1 cellular context compared by ENCODE assay signal in the genomic region with DNA sequence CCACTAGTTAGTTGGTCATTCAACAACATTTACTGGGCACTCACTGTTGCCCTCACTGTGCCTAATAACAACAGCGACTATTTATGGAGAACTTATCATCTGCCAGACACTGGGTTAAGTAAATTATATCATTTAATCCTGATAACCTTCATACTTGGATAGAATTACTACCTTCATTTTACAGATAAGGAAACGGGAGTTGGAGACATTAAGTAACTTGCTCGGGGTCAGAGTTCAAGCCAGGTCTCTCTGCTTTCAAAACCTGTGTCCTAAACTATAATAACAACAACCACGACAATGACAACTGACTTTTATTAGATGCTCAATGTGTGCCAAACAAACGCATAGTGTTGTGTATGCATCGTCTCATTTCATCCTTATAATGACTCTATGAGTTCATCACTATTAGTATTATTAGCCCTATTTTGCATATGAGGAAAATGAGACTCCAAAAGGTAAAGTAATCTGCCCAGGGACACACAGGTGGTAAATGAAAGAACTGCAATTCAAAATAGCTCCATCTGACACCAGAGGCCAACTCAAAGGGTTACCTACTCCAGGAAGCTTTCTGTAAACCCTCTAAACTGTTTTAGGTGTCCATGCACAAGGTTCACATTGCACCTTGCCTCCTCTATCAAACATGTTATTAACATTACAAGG.
TF ChIP-seq lines count a peak whose summit lies in the region.

No MANE protein-coding gene starts in this region.

TF ChIP-seq in WTC11, 78 proteins besides CTCF, POLR2A, EP300 and RAD21 (continued from another document):
- TF ChIP-seq, protein P1, sequence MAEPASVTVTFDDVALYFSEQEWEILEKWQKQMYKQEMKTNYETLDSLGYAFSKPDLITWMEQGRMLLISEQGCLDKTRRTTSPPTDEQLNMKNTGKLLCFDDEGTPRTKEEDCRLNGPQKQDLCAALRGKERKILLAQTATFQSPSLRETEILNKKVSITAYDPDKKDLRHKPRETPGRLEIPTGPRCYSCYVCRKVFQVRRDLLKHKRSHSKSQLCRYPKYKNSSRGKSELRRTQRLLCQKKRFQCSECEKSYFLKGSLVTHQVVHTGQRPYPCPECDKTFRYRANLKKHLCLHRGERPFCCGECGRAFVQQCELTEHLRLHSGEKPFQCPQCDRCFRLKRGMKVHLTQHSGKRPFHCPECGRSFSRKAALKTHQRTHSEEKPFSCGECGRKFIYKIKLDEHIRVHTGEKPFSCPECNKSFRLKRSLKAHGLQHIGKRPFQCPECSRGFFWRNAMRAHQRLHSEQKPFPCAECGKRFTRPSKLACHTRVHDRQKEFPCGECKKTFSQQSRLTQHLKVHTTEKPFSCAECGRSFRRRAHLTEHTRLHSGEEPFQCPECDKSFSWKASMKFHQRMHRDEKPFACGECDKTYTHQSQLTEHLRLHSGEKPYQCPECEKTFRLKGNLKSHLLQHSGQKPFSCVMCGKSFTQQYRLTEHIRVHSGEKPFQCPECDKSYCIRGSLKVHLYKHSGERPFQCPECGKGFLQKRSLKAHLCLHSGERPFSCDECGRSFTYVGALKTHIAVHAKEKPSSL (CRISPR knock-in tag; conservative IDR thresholded peaks at IDR 0.05), result no peak
- TF ChIP-seq, protein P2, sequence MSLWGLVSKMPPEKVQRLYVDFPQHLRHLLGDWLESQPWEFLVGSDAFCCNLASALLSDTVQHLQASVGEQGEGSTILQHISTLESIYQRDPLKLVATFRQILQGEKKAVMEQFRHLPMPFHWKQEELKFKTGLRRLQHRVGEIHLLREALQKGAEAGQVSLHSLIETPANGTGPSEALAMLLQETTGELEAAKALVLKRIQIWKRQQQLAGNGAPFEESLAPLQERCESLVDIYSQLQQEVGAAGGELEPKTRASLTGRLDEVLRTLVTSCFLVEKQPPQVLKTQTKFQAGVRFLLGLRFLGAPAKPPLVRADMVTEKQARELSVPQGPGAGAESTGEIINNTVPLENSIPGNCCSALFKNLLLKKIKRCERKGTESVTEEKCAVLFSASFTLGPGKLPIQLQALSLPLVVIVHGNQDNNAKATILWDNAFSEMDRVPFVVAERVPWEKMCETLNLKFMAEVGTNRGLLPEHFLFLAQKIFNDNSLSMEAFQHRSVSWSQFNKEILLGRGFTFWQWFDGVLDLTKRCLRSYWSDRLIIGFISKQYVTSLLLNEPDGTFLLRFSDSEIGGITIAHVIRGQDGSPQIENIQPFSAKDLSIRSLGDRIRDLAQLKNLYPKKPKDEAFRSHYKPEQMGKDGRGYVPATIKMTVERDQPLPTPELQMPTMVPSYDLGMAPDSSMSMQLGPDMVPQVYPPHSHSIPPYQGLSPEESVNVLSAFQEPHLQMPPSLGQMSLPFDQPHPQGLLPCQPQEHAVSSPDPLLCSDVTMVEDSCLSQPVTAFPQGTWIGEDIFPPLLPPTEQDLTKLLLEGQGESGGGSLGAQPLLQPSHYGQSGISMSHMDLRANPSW (CRISPR knock-in tag; conservative IDR thresholded peaks at IDR 0.05; ENCODE audit: low read depth), result no peak
- no peak for TF ChIP-seq MYBL2 (CRISPR knock-in tag; IDR thresholded peaks at IDR 0.05)
